Comparison of ENCODE assay signal across 21 cellular contexts in genomic region chr16:65524231-65524630, GRCh38.
"Had no signal": no experiment of that assay in that cellular context is flagged by ENCODE, and none has a peak within 500 bp of the region (broad histone marks: within the 10 kb centered on the region; RNA-seq: fewer than 3 reads in every experiment).

No MANE protein-coding gene starts in this region.

- H3K36me3 Mint-ChIP-seq: memory B cell, naive B cell had no signal

- H3K27me3 ChIP-seq: esophagus squamous epithelium, gastroesophageal sphincter, right atrium auricular region, sigmoid colon, stomach, transverse colon had no signal

- H3K9me3 ChIP-seq: esophagus squamous epithelium, lower lobe of right lung, neutrophil, sigmoid colon, transverse colon had no signal

- H3K4me3 Mint-ChIP-seq: memory B cell, naive B cell had no signal

- H3K4me1 Mint-ChIP-seq: memory B cell, naive B cell had no signal

- H3K4me3 ChIP-seq: esophagus squamous epithelium, gastroesophageal sphincter, left ventricle myocardium inferior, lower lobe of right lung, right atrium auricular region, sigmoid colon, skin epidermis, stomach, thoracic aorta, transverse colon had no signal

- DNase-seq: esophagus squamous epithelium; foreskin fibroblast; glutamatergic neuron; kidney; left cardiac atrium; left ventricle myocardium inferior; lower lobe of right lung; naive B cell; posterior cingulate gyrus; sigmoid colon; stimulated activated CD4-positive, alpha-beta T cell treated with anti-CD3 and anti-CD28 coated beads, Interleukin-12 subunit alpha, Interleukin-12 subunit beta, amount 100 ng/mL, for 4 hours; stimulated activated naive CD4-positive, alpha-beta T cell; stomach; substantia nigra; transverse colon had no signal

- H3K27me3 Mint-ChIP-seq: memory B cell had no signal

- H3K4me1 ChIP-seq: esophagus squamous epithelium, gastroesophageal sphincter, left ventricle myocardium inferior, lower lobe of right lung, right atrium auricular region, stomach, transverse colon had no signal

- H3K27ac Mint-ChIP-seq: memory B cell, naive B cell had no signal

- ATAC-seq: gastroesophageal sphincter, lower lobe of right lung had no signal

- H3K36me3 ChIP-seq: esophagus squamous epithelium, gastroesophageal sphincter, left ventricle myocardium inferior, lower lobe of right lung, neutrophil, right atrium auricular region, sigmoid colon, stomach, thoracic aorta, transverse colon had no signal

- H3K27ac ChIP-seq: esophagus squamous epithelium, gastroesophageal sphincter, left ventricle myocardium inferior, lower lobe of right lung, neutrophil, right atrium auricular region, sigmoid colon, skin epidermis, stomach, transverse colon had no signal
